ENCODE assay signal across 8 cellular contexts in genomic region chr3:105686324-105686897, GRCh38.
DNase-seq lines count a peak whose midpoint lies in the region; ATAC-seq and TF ChIP-seq lines count a peak whose summit lies in the region.

No MANE protein-coding gene starts in this region.

- H3K27ac Mint-ChIP-seq in HFFc6 (no peak overlapping the region), immature natural killer cell (peak overlapping the region in 4 of 6 donors; percentile 36 to 69 (median 66)), type B pancreatic cell (no peak overlapping the region)
- peak overlapping the region; percentile 72 for H3K27ac Mint-ChIP-seq in activated T-helper 2 cell treated with anti-CD3 and anti-CD28 coated beads, Interferon-gamma antibody, Interleukin-2, Interleukin-4, amounts not matched to agents 10 μg/mL and 5 μg/mL and 100 μg/mL, durations not matched to agents 14 hours and 24 hours and 36 hours

- H3K27me3 Mint-ChIP-seq in HFFc6 (ENCODE audit: insufficient read depth), result no peaks in the 10 kb centered on the region; the same call in 1 of the 2 replicates
- no peaks in the 10 kb centered on the region for H3K27me3 Mint-ChIP-seq in activated T-helper 2 cell treated with anti-CD3 and anti-CD28 coated beads, Interferon-gamma antibody, Interleukin-2, Interleukin-4, amounts not matched to agents 10 μg/mL and 5 μg/mL and 100 μg/mL, durations not matched to agents 14 hours and 24 hours and 36 hours (ENCODE audit: low read depth)
- peaks cover 0 to 11% (median 1%) of the 10 kb centered on the region in 3 donors for H3K27me3 Mint-ChIP-seq in immature natural killer cell (ENCODE audit: low read depth in 3 of 3)
- H3K27me3 Mint-ChIP-seq in type B pancreatic cell, result no peaks in the 10 kb centered on the region

- intact Hi-C loops in activated T-helper 2 cell treated with anti-CD3 and anti-CD28 coated beads, Interferon-gamma antibody, Interleukin-2, Interleukin-4, amounts not matched to agents 10 μg/mL and 5 μg/mL and 100 μg/mL, durations not matched to agents 14 hours and 24 hours and 36 hours (cut with micrococcal nuclease), result no loop called here

- peaks cover 25% of the 10 kb centered on the region for H3K4me1 Mint-ChIP-seq in HFFc6 (ENCODE audit: low read depth)
- H3K4me1 Mint-ChIP-seq in activated T-helper 2 cell treated with anti-CD3 and anti-CD28 coated beads, Interferon-gamma antibody, Interleukin-2, Interleukin-4, amounts not matched to agents 10 μg/mL and 5 μg/mL and 100 μg/mL, durations not matched to agents 14 hours and 24 hours and 36 hours (ENCODE audit: low read depth), result peaks cover 26% of the 10 kb centered on the region
- peaks cover 24 to 34% of the 10 kb centered on the region in 2 donors for H3K4me1 Mint-ChIP-seq in immature natural killer cell
- no peaks in the 10 kb centered on the region for H3K4me1 Mint-ChIP-seq in type B pancreatic cell (ENCODE audit: unreplicated experiment)

- peak; percentile 48 for DNase-seq in DMS 273 (lab: John Stamatoyannopoulos, UW; ENCODE audit: unreplicated experiment)
- no peak for DNase-seq in DMS 273 treated with DMSO at 0.1 percent for 48 hours (lab: John Stamatoyannopoulos, UW)
- peak; percentile 19 for DNase-seq in HFFc6
- no peak for DNase-seq in activated T-helper 2 cell treated with anti-CD3 and anti-CD28 coated beads, Interferon-gamma antibody, Interleukin-2, Interleukin-4, amounts not matched to agents 10 μg/mL and 5 μg/mL and 100 μg/mL, durations not matched to agents 14 hours and 24 hours and 36 hours (ENCODE audit: low spot score)
- peak; percentile 25 to 51 (median 42) for DNase-seq in immature natural killer cell
- DNase-seq in type B pancreatic cell (ENCODE audit: extremely low spot score, unreplicated experiment), result no peak
- no peak for DNase-seq in activated effector memory CD4-positive, alpha-beta T cell treated with anti-CD3 and anti-CD28 coated beads, Interleukin-2, amount 50 U/mL, for 16 hours

- H3K4me3 Mint-ChIP-seq in HFFc6, result no peak overlapping the region
- no peak overlapping the region for H3K4me3 Mint-ChIP-seq in activated T-helper 2 cell treated with anti-CD3 and anti-CD28 coated beads, Interferon-gamma antibody, Interleukin-2, Interleukin-4, amounts not matched to agents 10 μg/mL and 5 μg/mL and 100 μg/mL, durations not matched to agents 14 hours and 24 hours and 36 hours (ENCODE audit: low read depth)
- no peak overlapping the region for H3K4me3 Mint-ChIP-seq in immature natural killer cell
- no peak overlapping the region for H3K4me3 Mint-ChIP-seq in type B pancreatic cell

- H3K36me3 Mint-ChIP-seq in HFFc6 (ENCODE audit: low read depth), result peaks cover 12% of the 10 kb centered on the region
- H3K36me3 Mint-ChIP-seq in activated T-helper 2 cell treated with anti-CD3 and anti-CD28 coated beads, Interferon-gamma antibody, Interleukin-2, Interleukin-4, amounts not matched to agents 10 μg/mL and 5 μg/mL and 100 μg/mL, durations not matched to agents 14 hours and 24 hours and 36 hours (ENCODE audit: low read depth), result peaks cover 72% of the 10 kb centered on the region
- peaks cover 6 to 32% (median 16%) of the 10 kb centered on the region in 3 donors for H3K36me3 Mint-ChIP-seq in immature natural killer cell
- peaks cover 24% of the 10 kb centered on the region for H3K36me3 Mint-ChIP-seq in type B pancreatic cell

- peak; percentile 86 for TF ChIP-seq CTCF in HFFc6 (IDR thresholded peaks at IDR 0.05)
- TF ChIP-seq CTCF in type B pancreatic cell (conservative IDR thresholded peaks at IDR 0.05), result peak; percentile 84

- no peak for ATAC-seq in HG03521 (IDR thresholded peaks at IDR 0.05; ENCODE audit: unreplicated experiment)

- H3K9me3 Mint-ChIP-seq in HFFc6 (no peaks in the 10 kb centered on the region), immature natural killer cell (no peaks in the 10 kb centered on the region), type B pancreatic cell (no peaks in the 10 kb centered on the region)
- H3K9me3 Mint-ChIP-seq in activated T-helper 2 cell treated with anti-CD3 and anti-CD28 coated beads, Interferon-gamma antibody, Interleukin-2, Interleukin-4, amounts not matched to agents 10 μg/mL and 5 μg/mL and 100 μg/mL, durations not matched to agents 14 hours and 24 hours and 36 hours, result no peaks in the 10 kb centered on the region

Comparison
In these comparisons a context has a peak if more than half of its experiments do, and no peak if none do; other contexts are left out.
1. DNase-seq: peak in DMS 273 (single experiment), HFFc6 (single experiment) and immature natural killer cell (3 of 3); none in DMS 273 treated with DMSO at 0.1 percent for 48 hours (single experiment), activated T-helper 2 cell treated with anti-CD3 and anti-CD28 coated beads, Interferon-gamma antibody, Interleukin-2, Interleukin-4, amounts not matched to agents 10 μg/mL and 5 μg/mL and 100 μg/mL, durations not matched to agents 14 hours and 24 hours and 36 hours (single experiment), type B pancreatic cell (single experiment) and activated effector memory CD4-positive, alpha-beta T cell treated with anti-CD3 and anti-CD28 coated beads, Interleukin-2, amount 50 U/mL, for 16 hours (single experiment).
2. H3K27ac Mint-ChIP-seq: peak in activated T-helper 2 cell treated with anti-CD3 and anti-CD28 coated beads, Interferon-gamma antibody, Interleukin-2, Interleukin-4, amounts not matched to agents 10 μg/mL and 5 μg/mL and 100 μg/mL, durations not matched to agents 14 hours and 24 hours and 36 hours (single experiment) and immature natural killer cell (4 of 6); none in HFFc6 (single experiment) and type B pancreatic cell (single experiment).